In genomic region chr9:98034593-98035546, GRCh38 we compare ENCODE assay signal across 8 cellular contexts. TPM values are rescaled to one million over a fixed set of nuclear protein-coding genes. Genes with fewer than 3 reads are reported as not detected.
DNase-seq lines count a peak whose midpoint lies in the region; ATAC-seq and TF ChIP-seq lines count a peak whose summit lies in the region.

No MANE protein-coding gene starts in this region.

- no peak for DNase-seq in AG04449 (ENCODE audit: low read depth, low spot score)
- peak; percentile 27 for DNase-seq in Panc1 (ENCODE audit: low read depth, low spot score)
- peak; percentile 91 for DNase-seq in activated T-cell treated with anti-CD3 and anti-CD28 coated beads, Interleukin-2, amount 50 U/mL, for 72 hours
- peak; percentile 83 for DNase-seq in fibroblast of pulmonary artery (ENCODE audit: low read depth)
- DNase-seq in nucleus accumbens (lab: John Stamatoyannopoulos, UW) = peak in 53 of 56 donors; percentile 1 to 89 (median 49)
- DNase-seq in superior temporal gyrus (ENCODE audit: extremely low spot score) = peak; percentile 89

- TF ChIP-seq CTCF in AG04449 (IDR thresholded peaks at IDR 0.05; ENCODE audit: insufficient read depth, low read length, missing control alignments) (peak; percentile 80), Panc1 (IDR thresholded peaks at IDR 0.05) (peak; percentile 82), fibroblast of pulmonary artery (IDR thresholded peaks at IDR 0.05; ENCODE audit: low read length, missing control alignments) (peak; percentile 81)

- peak; percentile 59 for ATAC-seq in GM18502 (IDR thresholded peaks at IDR 0.05; ENCODE audit: poor library complexity, unreplicated experiment)
- peak; percentile 61 for ATAC-seq in HG03460 (IDR thresholded peaks at IDR 0.05; ENCODE audit: unreplicated experiment)
- peak; percentile 94 for ATAC-seq in Panc1
- peak; percentile 95 to 97 for ATAC-seq in activated T-cell treated with anti-CD3 and anti-CD28 coated beads, Interleukin-2, amount 50 U/mL, for 72 hours (replicated peaks in 1 of 2)

- no peak overlapping the region for H3K4me3 ChIP-seq in AG04449 (ENCODE audit: low read depth, low read length)
- no peak overlapping the region for H3K4me3 ChIP-seq in Panc1 (ENCODE audit: low read depth in 2 of 2, low read length in 2 of 2)
- H3K4me3 ChIP-seq in fibroblast of pulmonary artery (replicated peaks; ENCODE audit: low read depth, low read length) = no peak overlapping the region

- no peaks in the 10 kb centered on the region for H3K9me3 ChIP-seq in Panc1 (ENCODE audit: control insufficient read depth, insufficient read depth, low read depth, low read length)

- no peak overlapping the region for H3K27ac Mint-ChIP-seq in activated T-cell treated with anti-CD3 and anti-CD28 coated beads, Interleukin-2, amount 50 U/mL, for 72 hours

- no peak overlapping the region for H3K27ac ChIP-seq in Panc1 (ENCODE audit: low read length)

- in situ Hi-C loops in Panc1 (cut with HindIII; ENCODE audit: low pct_unique_long_range_greater_than_20kb, low sequenced_read_pairs) = no loop called here

- H3K4me3 Mint-ChIP-seq in activated T-cell treated with anti-CD3 and anti-CD28 coated beads, Interleukin-2, amount 50 U/mL, for 72 hours = peak overlapping the region; percentile 63 to 65

- H3K27me3 ChIP-seq in Panc1 (ENCODE audit: control insufficient read depth, insufficient read depth, low read length) = no peaks in the 10 kb centered on the region

- BruUV-seq in Panc1 (replicated peaks; lab: Mats Ljungman, UMichigan) = no TSS peak

- intact Hi-C loops in Panc1 (cut with micrococcal nuclease; ENCODE audit: unreplicated experiment) = loop anchor here (10.0 kb wide), 1 partner anchor 110 kb away; the partner anchor contains the start of gene TRMO

- no peaks in the 10 kb centered on the region for H3K9me3 Mint-ChIP-seq in activated T-cell treated with anti-CD3 and anti-CD28 coated beads, Interleukin-2, amount 50 U/mL, for 72 hours

- CTCF ChIA-PET in AG04449 (lab: Yijun Ruan, JAX) = interaction anchor here (0.6 to 6.9 kb wide), 19 partner anchors 10 to 192 kb away, joined by 3 to 47 read pairs (median 4); partner anchors contain the start of genes NANS and TRMO
- CTCF ChIA-PET in Panc1 (lab: Charles Lee) = interaction anchor here (1.3 kb wide), 1 partner anchor 111 kb away, joined by 4 read pairs; no protein-coding TSS in a partner anchor

- H3K27me3 Mint-ChIP-seq in activated T-cell treated with anti-CD3 and anti-CD28 coated beads, Interleukin-2, amount 50 U/mL, for 72 hours (ENCODE audit: low read depth) = no peaks in the 10 kb centered on the region

- POLR2A ChIA-PET in AG04449 (lab: Yijun Ruan, JAX) = interaction anchor here (0.6 to 1.0 kb wide), 3 partner anchors 22 to 111 kb away, joined by 3 read pairs; partner anchors contain the start of gene NANS
- POLR2A ChIA-PET in Panc1 (lab: Charles Lee) = no interaction called here

- H3K36me3 Mint-ChIP-seq in activated T-cell treated with anti-CD3 and anti-CD28 coated beads, Interleukin-2, amount 50 U/mL, for 72 hours (ENCODE audit: insufficient read depth in 2 of 2) = no peaks in the 10 kb centered on the region

- no peaks in the 10 kb centered on the region for H3K36me3 ChIP-seq in Panc1 (ENCODE audit: control insufficient read depth, insufficient read depth, low read length)

- no peaks in the 10 kb centered on the region for H3K4me1 ChIP-seq in Panc1 (ENCODE audit: control insufficient read depth, insufficient read depth, low read length)

- H3K4me1 Mint-ChIP-seq in activated T-cell treated with anti-CD3 and anti-CD28 coated beads, Interleukin-2, amount 50 U/mL, for 72 hours (ENCODE audit: low read depth) = peaks cover 10% of the 10 kb centered on the region

RNA-seq across cellular contexts. Expression of gene NANS, which starts 21.7 kb away (rescaled TPM):
- 41.0 TPM for total RNA-seq in Panc1 (2021; ENCODE audit: unreplicated experiment)
- 54.7 TPM for polyA plus RNA-seq in Panc1 (2012; ENCODE audit: insufficient read length)
- 10 to 100 TPM; 56.1 to 56.6 TPM for total RNA-seq in activated T-cell treated with anti-CD3 and anti-CD28 coated beads, Interleukin-2, amount 50 U/mL, for 72 hours

RNA-seq across cellular contexts. Expression of gene ANP32B, which starts 51.7 kb away (rescaled TPM):
- total RNA-seq in Panc1 (2021; ENCODE audit: unreplicated experiment) = 109 TPM
- 115 TPM for polyA plus RNA-seq in Panc1 (2012; ENCODE audit: insufficient read length)
- total RNA-seq in activated T-cell treated with anti-CD3 and anti-CD28 coated beads, Interleukin-2, amount 50 U/mL, for 72 hours = 100 to 1,000 TPM; 361 to 433 TPM
